In the genomic region with DNA sequence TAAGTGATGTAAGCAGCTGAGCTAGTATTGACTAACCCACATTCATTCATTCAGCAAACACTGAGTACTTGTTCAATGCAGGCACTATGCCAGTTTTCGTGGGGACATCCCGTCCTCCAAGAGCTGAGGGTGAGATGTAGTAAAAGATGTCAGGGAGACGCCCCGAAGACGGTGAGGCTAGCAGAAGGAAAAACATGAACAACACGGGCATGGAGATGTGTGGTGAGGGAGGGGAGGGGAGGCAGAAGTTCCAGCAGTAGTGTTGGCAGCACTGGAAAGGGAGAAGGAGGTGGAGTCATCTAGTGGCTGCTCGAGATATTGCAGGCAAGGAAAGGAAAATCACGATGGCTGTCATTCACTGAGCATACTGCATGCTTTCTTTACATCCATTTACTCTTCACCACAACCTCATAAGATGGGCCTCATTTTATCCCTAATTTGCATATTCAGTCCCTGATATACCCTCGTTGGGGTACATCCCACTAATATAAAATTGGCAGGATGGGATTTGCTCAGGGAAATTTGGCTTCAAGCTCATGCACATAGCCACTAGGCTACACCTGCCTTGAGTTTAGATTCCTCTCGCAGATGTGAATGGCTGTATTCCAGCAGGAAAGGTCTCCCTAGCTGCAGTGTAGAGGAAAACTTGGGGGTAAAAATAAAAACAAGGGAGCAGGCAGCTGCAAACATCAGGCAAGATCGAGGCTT, we compare ENCODE assay signal across 8 cellular contexts. TPM values are rescaled to one million over a fixed set of nuclear protein-coding genes. Genes with fewer than 3 reads are reported as not detected.
DNase-seq lines count a peak whose midpoint lies in the region; ATAC-seq and TF ChIP-seq lines count a peak whose summit lies in the region.

No MANE protein-coding gene starts in this region.

- H3K27me3 Mint-ChIP-seq in activated B cell treated with CpG ODN at 0.5 μM for 24 hours: peaks cover 28% of the 10 kb centered on the region
- peaks cover 28 to 65% of the 10 kb centered on the region in 2 donors for H3K27me3 Mint-ChIP-seq in effector memory CD8-positive, alpha-beta T cell

- H3K36me3 ChIP-seq in lower lobe of right lung: no peaks in the 10 kb centered on the region

- POLR2A ChIA-PET in activated B cell treated with CpG ODN at 0.5 μM for 24 hours (lab: Charles Lee): no interaction called here

- no peak overlapping the region for H3K4me3 ChIP-seq in lower lobe of right lung

- CTCF ChIA-PET in activated B cell treated with CpG ODN at 0.5 μM for 24 hours (lab: Charles Lee): interaction anchor here (1.3 to 2.6 kb wide), 3 partner anchors 262 to 730 kb away, joined by 3 to 8 read pairs (median 4); a partner anchor contains a TSS

- intact Hi-C loops in activated B cell treated with CpG ODN at 0.5 μM for 24 hours (cut with micrococcal nuclease): no loop called here
- intact Hi-C loops in lower lobe of right lung (cut with DNase I): no loop called here

- TF ChIP-seq CTCF in activated B cell treated with CpG ODN at 0.5 μM for 24 hours (IDR thresholded peaks at IDR 0.05) (peak; percentile 91), lower lobe of right lung (IDR thresholded peaks at IDR 0.05) (peak; percentile 93)

- H3K4me1 ChIP-seq in lower lobe of right lung: peaks cover 20% of the 10 kb centered on the region

- H3K4me3 Mint-ChIP-seq in activated B cell treated with CpG ODN at 0.5 μM for 24 hours: no peak overlapping the region
- H3K4me3 Mint-ChIP-seq in effector memory CD8-positive, alpha-beta T cell: no peak overlapping the region

- ATAC-seq in activated B cell treated with CpG ODN at 0.5 μM for 24 hours (ENCODE audit: low read depth): peak; percentile 42
- peak; percentile 62 for ATAC-seq in effector memory CD8-positive, alpha-beta T cell (replicated peaks)
- peak; percentile 63 to 67 for ATAC-seq in lower lobe of right lung
- ATAC-seq in stimulated activated naive CD8-positive, alpha-beta T cell treated with anti-CD3 and anti-CD28 coated beads, Interleukin-15, Interleukin-2, amounts not matched to agents 100 U/mL and 50 U/mL, for 24 hours: peak; percentile 22

- no peak overlapping the region for H3K27ac Mint-ChIP-seq in activated B cell treated with CpG ODN at 0.5 μM for 24 hours
- H3K27ac Mint-ChIP-seq in effector memory CD8-positive, alpha-beta T cell: no peak overlapping the region

- no peaks in the 10 kb centered on the region for H3K9me3 ChIP-seq in lower lobe of right lung

- H3K27me3 ChIP-seq in lower lobe of right lung (ENCODE audit: low read depth): no peaks in the 10 kb centered on the region

- DNase-seq in EH (ENCODE audit: low read depth): peak; percentile 64
- peak; percentile 79 for DNase-seq in H4 (ENCODE audit: low spot score)
- peak; percentile 46 for DNase-seq in NCI-H2081 treated with DMSO at 0.1 percent for 48 hours (lab: John Stamatoyannopoulos, UW)
- DNase-seq in activated B cell treated with CpG ODN at 0.5 μM for 24 hours: no peak
- peak; percentile 14 to 53 (median 31) for DNase-seq in effector memory CD8-positive, alpha-beta T cell
- no peak for DNase-seq in lower lobe of right lung
- DNase-seq in stimulated activated naive CD8-positive, alpha-beta T cell treated with anti-CD3 and anti-CD28 coated beads, Interleukin-15, Interleukin-2, amounts not matched to agents 100 U/mL and 50 U/mL, for 24 hours: peak; percentile 49
- no peak for DNase-seq in SHP77 treated with DMSO at 0.1 percent for 48 hours (lab: John Stamatoyannopoulos, UW)

- no peak overlapping the region for H3K27ac ChIP-seq in lower lobe of right lung

- H3K9me3 Mint-ChIP-seq in activated B cell treated with CpG ODN at 0.5 μM for 24 hours: peaks cover 6% of the 10 kb centered on the region
- H3K9me3 Mint-ChIP-seq in effector memory CD8-positive, alpha-beta T cell: no peaks in the 10 kb centered on the region

- H3K36me3 Mint-ChIP-seq in activated B cell treated with CpG ODN at 0.5 μM for 24 hours (ENCODE audit: low read depth): no peaks in the 10 kb centered on the region
- peaks cover 2% of the 10 kb centered on the region for H3K36me3 Mint-ChIP-seq in effector memory CD8-positive, alpha-beta T cell (ENCODE audit: insufficient read depth)

- peaks cover 11% of the 10 kb centered on the region for H3K4me1 Mint-ChIP-seq in activated B cell treated with CpG ODN at 0.5 μM for 24 hours
- peaks cover 17% of the 10 kb centered on the region in 2 donors for H3K4me1 Mint-ChIP-seq in effector memory CD8-positive, alpha-beta T cell (ENCODE audit: low read depth in 2 of 2)

RNA-seq across cellular contexts. Expression of a gene that starts 14.5 kb away (rescaled TPM):
- not detected in 2 replicates for total RNA-seq in H4 (2014; rRNA removed; shearing (Covaris generic))
- total RNA-seq in activated B cell treated with CpG ODN at 0.5 μM for 24 hours (not detected in 2 replicates), lower lobe of right lung (22.6 TPM)

RNA-seq across cellular contexts. Expression of a gene that starts 38.1 kb away (rescaled TPM):
- total RNA-seq in H4 (2014; rRNA removed; shearing (Covaris generic)): not detected in 2 replicates
- total RNA-seq in activated B cell treated with CpG ODN at 0.5 μM for 24 hours (not detected in 2 replicates), lower lobe of right lung (not detected)

RNA-seq across cellular contexts. Expression of a gene that starts 56.6 kb away (rescaled TPM):
- 0.10 and 0.27 TPM in 2 replicates for total RNA-seq in H4 (2014; rRNA removed; shearing (Covaris generic))
- total RNA-seq in activated B cell treated with CpG ODN at 0.5 μM for 24 hours (not detected in 2 replicates), lower lobe of right lung (15.4 TPM)

Comparison
In these comparisons a context has a peak if more than half of its experiments do, and no peak if none do; other contexts are left out.
1. DNase-seq: peak in EH (single experiment), H4 (single experiment), NCI-H2081 treated with DMSO at 0.1 percent for 48 hours (single experiment), effector memory CD8-positive, alpha-beta T cell (3 of 3) and stimulated activated naive CD8-positive, alpha-beta T cell treated with anti-CD3 and anti-CD28 coated beads, Interleukin-15, Interleukin-2, amounts not matched to agents 100 U/mL and 50 U/mL, for 24 hours (single experiment); none in activated B cell treated with CpG ODN at 0.5 μM for 24 hours (single experiment), lower lobe of right lung (single experiment) and SHP77 treated with DMSO at 0.1 percent for 48 hours (single experiment).
2. RNA of a gene that starts 14.5 kb away (total RNA-seq): 22.6 TPM in lower lobe of right lung (single experiment); not detected in H4 and not detected in activated B cell treated with CpG ODN at 0.5 μM for 24 hours; every median in the first group is over 10 times any median in the second.
3. RNA of a gene that starts 56.6 kb away (total RNA-seq): 15.4 TPM in lower lobe of right lung (single experiment); 0.10 to 0.27 TPM in H4 and not detected in activated B cell treated with CpG ODN at 0.5 μM for 24 hours; every median in the first group is over 10 times any median in the second.
4. Peak in every context shown above with its lines, with median percentiles within 50 percentile points of each other: ATAC-seq.